ENCODE assay signal across 8 cellular contexts in the genomic region with DNA sequence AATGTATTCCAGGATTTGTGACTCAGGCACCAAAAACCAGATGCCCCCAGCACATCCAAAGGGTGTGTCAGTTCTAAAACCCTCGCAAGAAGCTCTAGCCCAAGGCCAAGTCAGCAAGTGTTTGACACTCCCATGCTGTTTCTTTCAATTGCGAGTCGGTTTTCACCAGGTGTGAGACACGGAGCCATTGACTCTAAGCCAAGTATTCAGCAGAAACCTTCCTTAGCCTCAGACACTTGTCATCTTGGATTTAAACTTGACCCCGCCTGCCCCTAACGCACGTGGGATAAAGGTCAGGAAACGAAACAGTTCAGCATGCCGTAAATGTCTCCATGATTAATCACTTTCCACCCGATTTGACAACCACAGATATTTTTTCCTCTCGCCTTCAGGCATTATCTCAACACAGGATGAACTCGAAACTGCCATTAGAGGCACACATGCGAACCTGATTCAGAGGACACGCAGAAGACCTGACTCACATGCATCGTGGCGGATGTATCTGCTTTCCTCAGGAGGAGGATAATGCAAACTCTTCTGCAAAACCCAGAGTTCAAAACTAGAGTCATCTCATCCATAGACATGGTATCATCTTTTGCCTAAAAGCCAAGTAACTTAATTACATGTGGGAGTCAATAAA.
DNase-seq lines count a peak whose midpoint lies in the region; ATAC-seq, FAIRE-seq and TF ChIP-seq lines count a peak whose summit lies in the region.
"Not testable (repeated sequence)": the region's sequence is repeated elsewhere in the genome, so short reads cannot be mapped to it uniquely, and the experiment has no call there.

No MANE protein-coding gene starts in this region.

- H3K9me1 ChIP-seq in keratinocyte (ENCODE audit: control insufficient read depth, extremely low read depth, insufficient read depth, low read length): not testable (repeated sequence)

- dilution Hi-C loops in keratinocyte (cut with MboI; ENCODE audit: extremely low pct_ligation_motif_present, low sequenced_read_pairs): not testable (repeated sequence)

- POLR2A ChIA-PET in PC-3 (lab: Charles Lee; ENCODE audit: unreplicated experiment); activated CD4-positive, alpha-beta T cell treated with anti-CD3 and anti-CD28 coated beads for 36 hours (lab: Charles Lee): not testable (repeated sequence)

- not testable (repeated sequence) for H3K27me3 ChIP-seq in PC-3 (ENCODE audit: low read length); bronchial epithelial cell (ENCODE audit: control insufficient read depth, insufficient read depth, low read length); keratinocyte (ENCODE audit: control insufficient read depth, extremely low read depth, insufficient read depth, low read length)

- not testable (repeated sequence) for H3K4me3 ChIP-seq in PC-3 (ENCODE audit: low read length); bronchial epithelial cell (ENCODE audit: low read depth, low read length); keratinocyte (ENCODE audit: control insufficient read depth in 2 of 3, extremely low read depth in 1 of 3, insufficient read depth in 2 of 3, low read depth in 1 of 3, low read length in 3 of 3)

- H3K27ac Mint-ChIP-seq in activated CD4-positive, alpha-beta T cell treated with anti-CD3 and anti-CD28 coated beads for 36 hours; activated T-cell treated with anti-CD3 and anti-CD28 coated beads, Interleukin-2, amount 50 U/mL, for 72 hours: not testable (repeated sequence)

- H2AFZ ChIP-seq in PC-3 (ENCODE audit: low read length); keratinocyte (ENCODE audit: control insufficient read depth, low read length): not testable (repeated sequence)

- not testable (repeated sequence) for BruUV-seq in PC-3 (replicated peaks; lab: Mats Ljungman, UMichigan)

- CTCF ChIA-PET in PC-3 (lab: Charles Lee); activated CD4-positive, alpha-beta T cell treated with anti-CD3 and anti-CD28 coated beads for 36 hours (lab: Charles Lee): not testable (repeated sequence)

- H3K4me3 Mint-ChIP-seq in activated CD4-positive, alpha-beta T cell treated with anti-CD3 and anti-CD28 coated beads for 36 hours; activated T-cell treated with anti-CD3 and anti-CD28 coated beads, Interleukin-2, amount 50 U/mL, for 72 hours: not testable (repeated sequence)

- H3K9me3 Mint-ChIP-seq in activated CD4-positive, alpha-beta T cell treated with anti-CD3 and anti-CD28 coated beads for 36 hours (ENCODE audit: low read depth); activated T-cell treated with anti-CD3 and anti-CD28 coated beads, Interleukin-2, amount 50 U/mL, for 72 hours: not testable (repeated sequence)

- peak; percentile 69 for ATAC-seq in PC-3
- ATAC-seq in activated CD4-positive, alpha-beta T cell treated with anti-CD3 and anti-CD28 coated beads for 36 hours: peak; percentile 87
- ATAC-seq in activated T-cell treated with anti-CD3 and anti-CD28 coated beads, Interleukin-2, amount 50 U/mL, for 72 hours (replicated peaks in 1 of 2): peak; percentile 80 to 84

- not testable (repeated sequence) for H3K79me2 ChIP-seq in PC-3 (ENCODE audit: low read length); keratinocyte (ENCODE audit: control insufficient read depth, insufficient read depth, low read length)

- not testable (repeated sequence) for TF ChIP-seq CTCF in PC-3 (conservative IDR thresholded peaks at IDR 0.05; ENCODE audit: low read depth, low read length); bronchial epithelial cell (IDR thresholded peaks at IDR 0.05; ENCODE audit: insufficient read depth, low read length, severe bottlenecking); keratinocyte (optimal IDR thresholded peaks at IDR 0.05 in 1 of 3, IDR thresholded peaks at IDR 0.05 in 1 of 3, conservative IDR thresholded peaks at IDR 0.05 in 1 of 3; ENCODE audit: extremely low read depth in 1 of 3, insufficient read depth in 2 of 3, low read length in 3 of 3)

- DNase-seq in A172 (ENCODE audit: low spot score) (peak; percentile 52), LoVo (ENCODE audit: low spot score) (peak; percentile 37), PC-3 (peak; percentile 77), bronchial epithelial cell (ENCODE audit: low read depth) (peak; percentile 36), keratinocyte (ENCODE audit: low read depth, low spot score) (peak; percentile 60)
- peak; percentile 59 for DNase-seq in activated CD4-positive, alpha-beta T cell treated with anti-CD3 and anti-CD28 coated beads for 36 hours
- peak in 1 of 2 donors; percentile 19 for DNase-seq in activated T-cell treated with anti-CD3 and anti-CD28 coated beads, Interleukin-2, amount 50 U/mL, for 72 hours
- DNase-seq in stimulated activated CD4-positive, alpha-beta T cell treated with anti-CD3 and anti-CD28 coated beads, Interleukin-2, amount 100 ng/mL, for 24 hours: peak; percentile 56 to 58

- H3K4me2 ChIP-seq in PC-3 (ENCODE audit: low read length); keratinocyte (ENCODE audit: control insufficient read depth, extremely low read depth, insufficient read depth, low read depth, low read length): not testable (repeated sequence)

- H3K36me3 ChIP-seq in PC-3 (ENCODE audit: low read depth, low read length); bronchial epithelial cell (ENCODE audit: control insufficient read depth, insufficient read depth, low read length); keratinocyte (ENCODE audit: control insufficient read depth in 2 of 2, extremely low read depth in 1 of 2, insufficient read depth in 2 of 2, low read length in 2 of 2): not testable (repeated sequence)

- not testable (repeated sequence) for H4K20me1 ChIP-seq in PC-3 (ENCODE audit: low read length); keratinocyte (ENCODE audit: control insufficient read depth, extremely low read depth, insufficient read depth, low read length)

- H3K27me3 Mint-ChIP-seq in activated CD4-positive, alpha-beta T cell treated with anti-CD3 and anti-CD28 coated beads for 36 hours; activated T-cell treated with anti-CD3 and anti-CD28 coated beads, Interleukin-2, amount 50 U/mL, for 72 hours (ENCODE audit: low read depth): not testable (repeated sequence)

- H3K4me1 Mint-ChIP-seq in activated CD4-positive, alpha-beta T cell treated with anti-CD3 and anti-CD28 coated beads for 36 hours; activated T-cell treated with anti-CD3 and anti-CD28 coated beads, Interleukin-2, amount 50 U/mL, for 72 hours (ENCODE audit: low read depth): not testable (repeated sequence)

- H3K36me3 Mint-ChIP-seq in activated CD4-positive, alpha-beta T cell treated with anti-CD3 and anti-CD28 coated beads for 36 hours (ENCODE audit: low read depth); activated T-cell treated with anti-CD3 and anti-CD28 coated beads, Interleukin-2, amount 50 U/mL, for 72 hours (ENCODE audit: insufficient read depth in 2 of 2): not testable (repeated sequence)

- H3K27ac ChIP-seq in PC-3 (ENCODE audit: low read length): peak overlapping the region; percentile 59
- not testable (repeated sequence) for H3K27ac ChIP-seq in keratinocyte (ENCODE audit: control insufficient read depth, insufficient read depth, low read length)

- H3K9ac ChIP-seq in PC-3 (ENCODE audit: low read length); keratinocyte (ENCODE audit: control insufficient read depth, extremely low read depth, insufficient read depth, low read length): not testable (repeated sequence)

- intact Hi-C loops in PC-3 (cut with micrococcal nuclease); activated CD4-positive, alpha-beta T cell treated with anti-CD3 and anti-CD28 coated beads for 36 hours (cut with DNase I, micrococcal nuclease): not testable (repeated sequence)

- H3K4me1 ChIP-seq in PC-3 (ENCODE audit: insufficient read depth, low read length); keratinocyte (ENCODE audit: control insufficient read depth, extremely low read depth, insufficient read depth, low read length): not testable (repeated sequence)

- not testable (repeated sequence) for FAIRE-seq in bronchial epithelial cell (lab: Jason Lieb, UNC)
- peak; percentile 99 for FAIRE-seq in keratinocyte (lab: Jason Lieb, UNC)

- not testable (repeated sequence) for H3K9me2 ChIP-seq in PC-3 (replicated peaks; ENCODE audit: low read length)

- H3K9me3 ChIP-seq in PC-3 (ENCODE audit: low read length); keratinocyte (ENCODE audit: control insufficient read depth, low read depth, low read length): not testable (repeated sequence)

- H3F3A ChIP-seq in PC-3 (ENCODE audit: low read length, unreplicated experiment): not testable (repeated sequence)
